Comparison of ENCODE assay signal across 8 cellular contexts in genomic region chr9:75089369-75089766, GRCh38. TPM values are rescaled to one million over a fixed set of nuclear protein-coding genes. Genes with fewer than 3 reads are reported as not detected.
A peak's percentile ranks its signal among the peaks of the same experiment; 100 is the strongest.
DNase-seq lines count a peak whose midpoint lies in the region; ATAC-seq, FAIRE-seq and TF ChIP-seq lines count a peak whose summit lies in the region.

No MANE protein-coding gene starts in this region.

- CTCF ChIA-PET in HepG2 (lab: Yijun Ruan, JAX; ENCODE audit: low intra/inter-chr PET ratio, low total read pairs): no interaction called here

- no peak for TF ChIP-seq RAD21 in HepG2 (CRISPR knock-in tag; IDR thresholded peaks at IDR 0.05)

- peaks cover 5% of the 10 kb centered on the region; the same call in 1 of the 2 replicates for H4K20me1 ChIP-seq in HepG2 (ENCODE audit: insufficient read depth, low read length)

- WGBS in adrenal gland, 4 donors: 13 to 16% (median 14%) methylated on average over 11 of the region's 11 CpGs
- whole genome bisulfite sequencing in HepG2 (ENCODE audit: low lambda C conversion rate): 6% methylated on average over 11 of the region's 11 CpGs
- WGBS in testis, 2 donors: 7 to 9% methylated on average over 11 of the region's 11 CpGs

- no peaks in the 10 kb centered on the region for H3K36me3 ChIP-seq in adrenal gland (replicated peaks in 1 of 2)
- no peaks in the 10 kb centered on the region for H3K36me3 ChIP-seq in HepG2 (replicated peaks in 1 of 2; ENCODE audit: control insufficient read depth in 1 of 2, insufficient read depth in 2 of 2, low read length in 2 of 2)
- no peaks in the 10 kb centered on the region for H3K36me3 ChIP-seq in testis (ENCODE audit: low read depth, missing control alignments)

- peaks cover 36% of the 10 kb centered on the region for H3K79me2 ChIP-seq in HepG2 (ENCODE audit: insufficient read depth, low read length)

- peak overlapping the region in 4 of 5 donors; percentile 96 to 98 (median 96) for H3K27ac ChIP-seq in adrenal gland
- H3K27ac ChIP-seq in HepG2 (ENCODE audit: extremely low read length, insufficient read depth, low read length): peak overlapping the region; percentile 94
- peak overlapping the region; percentile 85 to 98 for H3K27ac ChIP-seq in testis

- H3K9ac ChIP-seq in HepG2 (ENCODE audit: insufficient read depth, low read depth, low read length): peak overlapping the region; percentile 84

- intact Hi-C loops in activated CD4-positive, alpha-beta T cell treated with anti-CD3 and anti-CD28 coated beads, Interleukin-2, amount 10 ng/mL, durations not matched to agents 24 days and 14 days (cut with micrococcal nuclease): loop anchor here (1.0 to 10.0 kb wide), 9 partner anchors 19 to 1957 kb away; partner anchors contain the start of genes ANXA1, PCSK5 and RFK
- intact Hi-C loops in adrenal gland (cut with DNase I): loop anchor here in 1 of 2 donors (10.0 kb wide), 1 partner anchor 65 kb away; the partner anchor contains the start of gene CARNMT1
- intact Hi-C loops in HepG2 (cut with micrococcal nuclease; ENCODE audit: unreplicated experiment): loop anchor here (2.0 to 5.0 kb wide), 3 partner anchors 61 to 137 kb away; partner anchors contain the start of genes C9orf40 and CARNMT1
- intact Hi-C loops in testis (cut with DNase I; ENCODE audit: low total_unique reads): no loop called here

- no peak for TF ChIP-seq POLR2A in adrenal gland (IDR thresholded peaks at IDR 0.05)
- TF ChIP-seq POLR2A in HepG2 (IDR thresholded peaks at IDR 0.05; ENCODE audit: insufficient read depth in 1 of 2, low read depth in 2 of 2, low read length in 2 of 2): no peak
- TF ChIP-seq POLR2A in testis (IDR thresholded peaks at IDR 0.05): no peak

- TF ChIP-seq EP300 in HepG2 (IDR thresholded peaks at IDR 0.05; ENCODE audit: low read depth in 2 of 2, low read length in 2 of 2) (no peak), HepG2 (CRISPR knock-in tag; IDR thresholded peaks at IDR 0.05; ENCODE audit: borderline replicate concordance) (no peak)

- in situ Hi-C loops in HepG2 (cut with HindIII; ENCODE audit: extremely low pct_ligation_motif_present, low pct_unique_long_range_greater_than_20kb): loop anchor here (5.0 kb wide), 1 partner anchor 137 kb away; the partner anchor contains the start of gene C9orf40

- no peak for DNase-seq in activated CD4-positive, alpha-beta T cell treated with anti-CD3 and anti-CD28 coated beads, Interleukin-2, amount 10 ng/mL, durations not matched to agents 24 days and 14 days
- DNase-seq in activated CD4-positive, alpha-beta T cell treated with anti-CD3 and anti-CD28 coated beads, Interleukin-2, amount 50 U/mL, for 1 hour: no peak
- no peak for DNase-seq in adrenal gland
- DNase-seq in HepG2 (ENCODE audit: low spot score): no peak
- DNase-seq in testis: no peak
- no peak for DNase-seq in SHP77 (lab: John Stamatoyannopoulos, UW)
- no peak for DNase-seq in GM19238 (ENCODE audit: insufficient read length, low spot score)
- no peak for DNase-seq in NCI-H2107 (lab: John Stamatoyannopoulos, UW)

- no peak for FAIRE-seq in HepG2 (lab: Jason Lieb, UNC)

- TSS peak; percentile 50 for BruUV-seq in HepG2 (replicated peaks; lab: Mats Ljungman, UMichigan)

- peaks cover 61% of the 10 kb centered on the region for H3K4me1 Mint-ChIP-seq in activated CD4-positive, alpha-beta T cell treated with anti-CD3 and anti-CD28 coated beads, Interleukin-2, amount 10 ng/mL, durations not matched to agents 24 days and 14 days

- H2AFZ ChIP-seq in HepG2 (ENCODE audit: low read length): peak overlapping the region; percentile 71

- peak overlapping the region; percentile 91 for H3K27ac Mint-ChIP-seq in activated CD4-positive, alpha-beta T cell treated with anti-CD3 and anti-CD28 coated beads, Interleukin-2, amount 10 ng/mL, durations not matched to agents 24 days and 14 days

- no peaks in the 10 kb centered on the region for H3K9me3 ChIP-seq in adrenal gland (replicated peaks in 1 of 3)
- no peaks in the 10 kb centered on the region for H3K9me3 ChIP-seq in HepG2 (ENCODE audit: low read length)
- H3K9me3 ChIP-seq in testis: no peaks in the 10 kb centered on the region

- H3K4me3 ChIP-seq in adrenal gland (peak overlapping the region in 3 of 4 donors; percentile 82 to 91 (median 88)), HepG2 (replicated peaks in 1 of 3; ENCODE audit: insufficient read depth in 1 of 3, low read depth in 2 of 3, low read length in 3 of 3) (peak overlapping the region; percentile 70 to 95 (median 78)), testis (peak overlapping the region; percentile 91 to 92)

- POLR2A ChIA-PET in HepG2 (lab: Yijun Ruan, JAX): interaction anchor here (0.9 kb wide), 1 partner anchor 17 kb away, joined by 3 read pairs; no protein-coding TSS in a partner anchor

- peaks cover 19% of the 10 kb centered on the region for H3K36me3 Mint-ChIP-seq in activated CD4-positive, alpha-beta T cell treated with anti-CD3 and anti-CD28 coated beads, Interleukin-2, amount 10 ng/mL, durations not matched to agents 24 days and 14 days (ENCODE audit: low read depth)

- no peaks in the 10 kb centered on the region for H3K9me3 Mint-ChIP-seq in activated CD4-positive, alpha-beta T cell treated with anti-CD3 and anti-CD28 coated beads, Interleukin-2, amount 10 ng/mL, durations not matched to agents 24 days and 14 days

- H3K4me1 ChIP-seq in adrenal gland (replicated peaks in 1 of 2): peaks cover 0 to 57% of the 10 kb centered on the region in 2 donors
- peaks cover 78% of the 10 kb centered on the region for H3K4me1 ChIP-seq in HepG2 (ENCODE audit: insufficient read depth, low read length)
- peaks cover 38% of the 10 kb centered on the region for H3K4me1 ChIP-seq in testis

- ATAC-seq in HepG2: no peak

- peak overlapping the region; percentile 92 for H3K4me3 Mint-ChIP-seq in activated CD4-positive, alpha-beta T cell treated with anti-CD3 and anti-CD28 coated beads, Interleukin-2, amount 10 ng/mL, durations not matched to agents 24 days and 14 days

- TF ChIP-seq CTCF in adrenal gland (IDR thresholded peaks at IDR 0.05) (no peak), HepG2 (CRISPR knock-in tag; IDR thresholded peaks at IDR 0.05) (no peak), testis (IDR thresholded peaks at IDR 0.05) (no peak)

- no peaks in the 10 kb centered on the region for H3K27me3 ChIP-seq in adrenal gland
- no peaks in the 10 kb centered on the region; a peak in 1 of 5 replicates for H3K27me3 ChIP-seq in HepG2 (ENCODE audit: control insufficient read depth in 1 of 2, insufficient read depth in 2 of 2, low read length in 2 of 2)
- no peaks in the 10 kb centered on the region for H3K27me3 ChIP-seq in testis

- H3K27me3 Mint-ChIP-seq in activated CD4-positive, alpha-beta T cell treated with anti-CD3 and anti-CD28 coated beads, Interleukin-2, amount 10 ng/mL, durations not matched to agents 24 days and 14 days: no peaks in the 10 kb centered on the region

- peak overlapping the region; percentile 91 for H3K4me2 ChIP-seq in HepG2 (ENCODE audit: low read depth, low read length)

RNA-seq across cellular contexts. Expression of gene OSTF1, which starts 1.1 kb away (rescaled TPM):
- 41.5 and 42.4 TPM in 2 replicates for total RNA-seq in activated CD4-positive, alpha-beta T cell treated with anti-CD3 and anti-CD28 coated beads, Interleukin-2, amount 10 ng/mL, durations not matched to agents 24 days and 14 days
- 10 to 100 TPM; 32.5 to 52.2 (median 35.7) TPM for total RNA-seq in adrenal gland
- polyA plus RNA-seq in adrenal gland: 10 to 100 TPM; 21.0 to 41.4 (median 29.4) TPM
- 39.0 and 54.5 TPM in 2 replicates for total RNA-seq in HepG2 (2016; rRNA removed; fragmentation: Illumina TruSeq; extraction: Trizol)
- 14.7 and 17.1 TPM in 2 replicates for total RNA-seq in HepG2 (2016; cell fraction: cytosol; rRNA removed; fragmentation: Illumina TruSeq; extraction: Trizol; ENCODE audit: low read depth)
- total RNA-seq in HepG2 (2016; cell fraction: insoluble cytoplasmic fraction; rRNA removed; fragmentation: Illumina TruSeq; extraction: Trizol): 40.7 and 55.2 TPM in 2 replicates
- 23.8 and 26.2 TPM in 2 replicates for total RNA-seq in HepG2 (2016; cell fraction: membrane; rRNA removed; fragmentation: Illumina TruSeq; extraction: Trizol)
- 18.2 and 18.7 TPM in 2 replicates for total RNA-seq in HepG2 (2016; cell fraction: nucleus; rRNA removed; fragmentation: Illumina TruSeq; extraction: Trizol)
- polyA plus RNA-seq in HepG2 (2011; rRNA removed): 13.8 and 16.8 TPM in 2 replicates
- 11.2 and 14.1 TPM in 2 replicates for polyA plus RNA-seq in HepG2 (2011; cell fraction: cytosol; rRNA removed)
- polyA plus RNA-seq in HepG2 (2011; cell fraction: nucleus; rRNA removed): 3.5 and 4.2 TPM in 2 replicates
- polyA plus RNA-seq in HepG2 (2012): 28.8 and 31.6 TPM in 2 replicates
- 12.9 and 16.0 TPM in 2 replicates for polyA plus RNA-seq in HepG2 (2016; cell fraction: cytosol; fragmentation: Illumina TruSeq; extraction: Trizol; ENCODE audit: low read depth)
- polyA plus RNA-seq in HepG2 (2016; cell fraction: insoluble cytoplasmic fraction; fragmentation: Illumina TruSeq; extraction: Trizol; ENCODE audit: low read depth): 49.4 and 55.6 TPM in 2 replicates
- 16.3 and 17.4 TPM in 2 replicates for polyA plus RNA-seq in HepG2 (2016; cell fraction: membrane; fragmentation: Illumina TruSeq; extraction: Trizol; ENCODE audit: low read depth)
- 19.4 and 21.6 TPM in 2 replicates for polyA plus RNA-seq in HepG2 (2016; cell fraction: nucleus; fragmentation: Illumina TruSeq; extraction: Trizol; ENCODE audit: insufficient read depth, low read depth)
- polyA minus RNA-seq in HepG2 (2011; rRNA and poly(A)+ RNA removed; ENCODE audit: low replicate concordance): 3.2 and 10.4 TPM in 2 replicates
- polyA minus RNA-seq in HepG2 (2011; cell fraction: cytosol; rRNA and poly(A)+ RNA removed): 17.8 and 18.6 TPM in 2 replicates
- polyA minus RNA-seq in HepG2 (2011; cell fraction: nucleus; rRNA and poly(A)+ RNA removed): 13.4 and 14.0 TPM in 2 replicates
- 10 to 100 TPM; 25.2 to 25.6 TPM for total RNA-seq in testis
- polyA plus RNA-seq in testis (ENCODE audit: insufficient read depth, low read depth, low replicate concordance): 34.2 TPM

RNA-seq across cellular contexts. Expression of gene NMRK1, which starts 1.4 kb away (rescaled TPM):
- 6.6 and 7.2 TPM in 2 replicates for total RNA-seq in activated CD4-positive, alpha-beta T cell treated with anti-CD3 and anti-CD28 coated beads, Interleukin-2, amount 10 ng/mL, durations not matched to agents 24 days and 14 days
- total RNA-seq in adrenal gland: 10 to 100 TPM in 6 of 8 donors, 1 to 10 TPM in 2; 4.3 to 27.4 (median 20.2) TPM
- 10 to 100 TPM; 22.4 to 93.2 (median 29.8) TPM for polyA plus RNA-seq in adrenal gland
- total RNA-seq in HepG2 (2016; rRNA removed; fragmentation: Illumina TruSeq; extraction: Trizol): 9.1 and 10.2 TPM in 2 replicates
- 5.0 and 8.8 TPM in 2 replicates for total RNA-seq in HepG2 (2016; cell fraction: cytosol; rRNA removed; fragmentation: Illumina TruSeq; extraction: Trizol; ENCODE audit: low read depth)
- total RNA-seq in HepG2 (2016; cell fraction: insoluble cytoplasmic fraction; rRNA removed; fragmentation: Illumina TruSeq; extraction: Trizol): 8.8 and 10.5 TPM in 2 replicates
- 8.3 and 10.7 TPM in 2 replicates for total RNA-seq in HepG2 (2016; cell fraction: membrane; rRNA removed; fragmentation: Illumina TruSeq; extraction: Trizol)
- total RNA-seq in HepG2 (2016; cell fraction: nucleus; rRNA removed; fragmentation: Illumina TruSeq; extraction: Trizol): 5.9 and 6.9 TPM in 2 replicates
- 12.9 and 13.5 TPM in 2 replicates for polyA plus RNA-seq in HepG2 (2011; rRNA removed)
- polyA plus RNA-seq in HepG2 (2011; cell fraction: cytosol; rRNA removed): 4.2 and 6.9 TPM in 2 replicates
- polyA plus RNA-seq in HepG2 (2011; cell fraction: nucleus; rRNA removed): 11.8 and 15.2 TPM in 2 replicates
- 11.8 and 14.6 TPM in 2 replicates for polyA plus RNA-seq in HepG2 (2012)
- polyA plus RNA-seq in HepG2 (2016; cell fraction: cytosol; fragmentation: Illumina TruSeq; extraction: Trizol; ENCODE audit: low read depth): 7.0 and 8.7 TPM in 2 replicates
- polyA plus RNA-seq in HepG2 (2016; cell fraction: insoluble cytoplasmic fraction; fragmentation: Illumina TruSeq; extraction: Trizol; ENCODE audit: low read depth): 10.0 and 11.0 TPM in 2 replicates
- 7.3 and 7.9 TPM in 2 replicates for polyA plus RNA-seq in HepG2 (2016; cell fraction: membrane; fragmentation: Illumina TruSeq; extraction: Trizol; ENCODE audit: low read depth)
- polyA plus RNA-seq in HepG2 (2016; cell fraction: nucleus; fragmentation: Illumina TruSeq; extraction: Trizol; ENCODE audit: insufficient read depth, low read depth): 10.7 and 12.0 TPM in 2 replicates
- polyA minus RNA-seq in HepG2 (2011; rRNA and poly(A)+ RNA removed; ENCODE audit: low replicate concordance): 1.8 and 4.3 TPM in 2 replicates
- polyA minus RNA-seq in HepG2 (2011; cell fraction: cytosol; rRNA and poly(A)+ RNA removed): 1.9 and 2.1 TPM in 2 replicates
- polyA minus RNA-seq in HepG2 (2011; cell fraction: nucleus; rRNA and poly(A)+ RNA removed): 12.6 and 12.9 TPM in 2 replicates
- total RNA-seq in testis: 10 to 100 TPM; 13.8 to 22.4 TPM
- polyA plus RNA-seq in testis (ENCODE audit: insufficient read depth, low read depth, low replicate concordance): 21.3 TPM
